ENCODE assay signal across 15 cellular contexts in the genomic region with DNA sequence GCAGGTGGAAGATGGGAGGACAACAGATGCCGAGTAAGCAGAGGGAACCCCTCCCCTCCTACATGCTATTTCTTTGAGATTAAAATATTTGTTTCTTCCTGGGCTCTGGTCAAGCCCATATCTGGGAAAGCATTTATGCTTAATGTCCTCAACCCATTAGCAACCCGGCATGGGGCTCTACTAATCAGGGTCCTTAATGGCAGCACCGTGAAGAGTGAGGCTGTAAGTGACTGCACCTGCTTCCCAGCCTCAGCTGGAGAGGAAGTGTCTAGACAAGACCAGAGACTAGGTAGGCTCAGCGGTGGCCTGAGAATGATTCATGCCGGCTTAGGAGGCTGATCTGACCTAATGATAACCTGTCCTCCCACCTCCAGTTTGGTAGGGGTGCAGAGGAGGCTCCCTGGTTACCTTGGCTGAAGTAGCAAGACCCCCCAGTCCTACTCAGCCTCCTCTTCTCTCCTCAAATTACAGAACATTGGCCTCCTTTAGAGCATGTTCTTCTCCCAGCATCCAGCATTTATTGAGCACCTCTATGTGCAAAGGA.
DNase-seq lines count a peak whose midpoint lies in the region; ATAC-seq, FAIRE-seq and TF ChIP-seq lines count a peak whose summit lies in the region.
"Had no signal": no experiment of that assay in that cellular context is flagged by ENCODE, and none has a peak within 500 bp of the region (broad histone marks: within the 10 kb centered on the region; RNA-seq: fewer than 3 reads in every experiment).

No MANE protein-coding gene starts in this region.

- H2AK5ac ChIP-seq in neuronal stem cell (ENCODE audit: low read depth, low read length), result no peak overlapping the region

- no peaks in the 10 kb centered on the region for H3K36me3 Mint-ChIP-seq in stimulated activated naive B cell treated with anti-CD40 and anti-IgM and Interleukin-4, amounts not matched to agents 10 μg/mL and 1 μg/mL and 100 μg/mL, for 72 hours
- H3K36me3 Mint-ChIP-seq: CD4-positive, alpha-beta memory T cell had no signal

- WGBS in neuronal stem cell (ENCODE audit: extremely low coverage in 2 of 2, insufficient read length in 2 of 2, insufficient replicate concordance in 1 of 2), 2 donors, result no CpG with 5 or more reads among the region's 5 CpGs
- 78 to 94% (median 87%) methylated on average over 5 of the region's 5 CpGs for WGBS in spleen, 5 donors

- H3K4me2 ChIP-seq in neuronal stem cell (ENCODE audit: insufficient read depth, low read length, poor library complexity, severe bottlenecking), result no peak overlapping the region

- H3K23ac ChIP-seq in neuronal stem cell (ENCODE audit: low read depth, low read length, poor library complexity), result no peak overlapping the region

- H3K9me3 Mint-ChIP-seq in stimulated activated naive B cell treated with anti-CD40 and anti-IgM and Interleukin-4, amounts not matched to agents 10 μg/mL and 1 μg/mL and 100 μg/mL, for 72 hours, result no peaks in the 10 kb centered on the region

- H2BK12ac ChIP-seq in neuronal stem cell (ENCODE audit: low read length), result no peak overlapping the region

- H3K4me3 ChIP-seq in bronchial epithelial cell (ENCODE audit: low read depth, low read length) (no peak overlapping the region), neuronal stem cell (ENCODE audit: low read length in 2 of 2) (no peak overlapping the region), spleen (no peak overlapping the region)

- H4K8ac ChIP-seq in neuronal stem cell (ENCODE audit: low read depth, low read length), result no peak overlapping the region

- peaks cover 5% of the 10 kb centered on the region in 2 donors for H3K4me1 Mint-ChIP-seq in stimulated activated naive B cell treated with anti-CD40 and anti-IgM and Interleukin-4, amounts not matched to agents 10 μg/mL and 1 μg/mL and 100 μg/mL, for 72 hours

- no peak overlapping the region for H3K27ac Mint-ChIP-seq in stimulated activated naive B cell treated with anti-CD40 and anti-IgM and Interleukin-4, amounts not matched to agents 10 μg/mL and 1 μg/mL and 100 μg/mL, for 72 hours
- H3K27ac Mint-ChIP-seq: CD4-positive, alpha-beta memory T cell had no signal

- H3K27me3 Mint-ChIP-seq in stimulated activated naive B cell treated with anti-CD40 and anti-IgM and Interleukin-4, amounts not matched to agents 10 μg/mL and 1 μg/mL and 100 μg/mL, for 72 hours, result peaks cover 40 to 46% of the 10 kb centered on the region in 2 donors

- no peak overlapping the region for H3K14ac ChIP-seq in neuronal stem cell (ENCODE audit: low read length)

- DNase-seq in DMS79 treated with DMSO at 0.1 percent for 48 hours (lab: John Stamatoyannopoulos, UW) (peak; percentile 60), NCI-H1417 (lab: John Stamatoyannopoulos, UW) (peak; percentile 52 to 90 (median 71)), bronchial epithelial cell (ENCODE audit: low read depth) (peak; percentile 12), neuronal stem cell (ENCODE audit: low spot score) (no peak), NCI-H1694 (lab: John Stamatoyannopoulos, UW) (no peak), spleen (no peak)
- DNase-seq in stimulated activated naive B cell treated with anti-CD40 and anti-IgM and Interleukin-4, amounts not matched to agents 10 μg/mL and 1 μg/mL and 100 μg/mL, for 72 hours, result no peak
- DNase-seq: BE2C; CD4-positive, alpha-beta memory T cell; EL; Kasumi-1; NCI-H1105 treated with DMSO at 0.1 percent for 48 hours; NCI-H2081 treated with DMSO at 0.1 percent for 48 hours; SHP77 treated with DMSO at 0.1 percent for 48 hours had no signal

- peaks cover 6 to 10% of the 10 kb centered on the region in 2 donors for H3K4me1 ChIP-seq in neuronal stem cell (ENCODE audit: control insufficient read depth in 2 of 2, insufficient read depth in 1 of 2, low read depth in 1 of 2, low read length in 2 of 2)
- H3K4me1 ChIP-seq in spleen, result peaks cover 0 to 11% (median under 1%) of the 10 kb centered on the region in 6 donors

- H3K4me3 Mint-ChIP-seq in stimulated activated naive B cell treated with anti-CD40 and anti-IgM and Interleukin-4, amounts not matched to agents 10 μg/mL and 1 μg/mL and 100 μg/mL, for 72 hours, result no peak overlapping the region
- H3K4me3 Mint-ChIP-seq: CD4-positive, alpha-beta memory T cell had no signal

- intact Hi-C loops in spleen (cut with DNase I; ENCODE audit: low total_unique reads), result no loop called here

- H4K91ac ChIP-seq in neuronal stem cell (ENCODE audit: low read depth, low read length, poor library complexity), result no peak overlapping the region

- no peak for FAIRE-seq in bronchial epithelial cell (lab: Jason Lieb, UNC)
- FAIRE-seq: H1 had no signal

- TF ChIP-seq CTCF in bronchial epithelial cell (IDR thresholded peaks at IDR 0.05; ENCODE audit: insufficient read depth, low read length, severe bottlenecking) (no peak), spleen (IDR thresholded peaks at IDR 0.05 in 8 of 11, conservative IDR thresholded peaks at IDR 0.05 in 3 of 11) (no peak)

- H2AFZ ChIP-seq in neuronal stem cell (ENCODE audit: low read length), result no peak overlapping the region

- H3K4ac ChIP-seq in neuronal stem cell (ENCODE audit: low read length), result no peak overlapping the region

- no peaks in the 10 kb centered on the region for H3K79me1 ChIP-seq in neuronal stem cell (ENCODE audit: low read depth, low read length)

- no peak overlapping the region for H3K18ac ChIP-seq in neuronal stem cell (ENCODE audit: low read length)

- peak overlapping the region; percentile 26 for H2BK5ac ChIP-seq in neuronal stem cell (ENCODE audit: low read length)

- no peak for TF ChIP-seq POLR2A in spleen (IDR thresholded peaks at IDR 0.05)

- H3K9me3 ChIP-seq in neuronal stem cell (replicated peaks in 1 of 2; ENCODE audit: control insufficient read depth in 2 of 2, insufficient read depth in 1 of 2, low read depth in 1 of 2, low read length in 2 of 2), result no peaks in the 10 kb centered on the region
- H3K9me3 ChIP-seq in spleen, result no peaks in the 10 kb centered on the region
- H3K9me3 ChIP-seq: BE2C had no signal

- H2BK120ac ChIP-seq in neuronal stem cell (ENCODE audit: low read depth, low read length), result no peak overlapping the region

- ATAC-seq in stimulated activated naive B cell treated with anti-CD40 and anti-IgM and Interleukin-4, amounts not matched to agents 10 μg/mL and 1 μg/mL and 100 μg/mL, for 72 hours (replicated peaks), result no peak

- H3K9ac ChIP-seq in neuronal stem cell (ENCODE audit: low read depth, low read length, poor library complexity), result no peak overlapping the region

- H3K36me3 ChIP-seq in bronchial epithelial cell (ENCODE audit: control insufficient read depth, insufficient read depth, low read length) (no peaks in the 10 kb centered on the region), neuronal stem cell (replicated peaks in 1 of 2; ENCODE audit: control insufficient read depth in 2 of 2, insufficient read depth in 2 of 2, low read length in 2 of 2) (no peaks in the 10 kb centered on the region), spleen (no peaks in the 10 kb centered on the region)
- H3K36me3 ChIP-seq: BE2C had no signal

- H3K27ac ChIP-seq in neuronal stem cell (replicated peaks; ENCODE audit: low read length), result no peak overlapping the region
- H3K27ac ChIP-seq in spleen, result no peak overlapping the region

- H3K27me3 ChIP-seq in bronchial epithelial cell (ENCODE audit: control insufficient read depth, insufficient read depth, low read length) (no peaks in the 10 kb centered on the region), neuronal stem cell (ENCODE audit: control insufficient read depth in 3 of 3, insufficient read depth in 3 of 3, low read depth in 1 of 3, low read length in 3 of 3) (peaks cover 0 to 17% (median 0%) of the 10 kb centered on the region in 3 experiments), spleen (replicated peaks in 1 of 7) (peaks cover 0 to 43% (median 0%) of the 10 kb centered on the region in 7 donors)
- H3K27me3 ChIP-seq: BE2C had no signal

- no peak overlapping the region for H2BK15ac ChIP-seq in neuronal stem cell (ENCODE audit: low read length)

Comparison
In these comparisons a context has a peak if more than half of its experiments do, and no peak if none do; other contexts are left out.
1. DNase-seq: peak in DMS79 treated with DMSO at 0.1 percent for 48 hours (single experiment), NCI-H1417 (3 of 3) and bronchial epithelial cell (single experiment); none in neuronal stem cell (single experiment), NCI-H1694 (single experiment), spleen (single experiment) and stimulated activated naive B cell treated with anti-CD40 and anti-IgM and Interleukin-4, amounts not matched to agents 10 μg/mL and 1 μg/mL and 100 μg/mL, for 72 hours (single experiment).